8 cellular contexts compared by ENCODE assay signal in the genomic region with DNA sequence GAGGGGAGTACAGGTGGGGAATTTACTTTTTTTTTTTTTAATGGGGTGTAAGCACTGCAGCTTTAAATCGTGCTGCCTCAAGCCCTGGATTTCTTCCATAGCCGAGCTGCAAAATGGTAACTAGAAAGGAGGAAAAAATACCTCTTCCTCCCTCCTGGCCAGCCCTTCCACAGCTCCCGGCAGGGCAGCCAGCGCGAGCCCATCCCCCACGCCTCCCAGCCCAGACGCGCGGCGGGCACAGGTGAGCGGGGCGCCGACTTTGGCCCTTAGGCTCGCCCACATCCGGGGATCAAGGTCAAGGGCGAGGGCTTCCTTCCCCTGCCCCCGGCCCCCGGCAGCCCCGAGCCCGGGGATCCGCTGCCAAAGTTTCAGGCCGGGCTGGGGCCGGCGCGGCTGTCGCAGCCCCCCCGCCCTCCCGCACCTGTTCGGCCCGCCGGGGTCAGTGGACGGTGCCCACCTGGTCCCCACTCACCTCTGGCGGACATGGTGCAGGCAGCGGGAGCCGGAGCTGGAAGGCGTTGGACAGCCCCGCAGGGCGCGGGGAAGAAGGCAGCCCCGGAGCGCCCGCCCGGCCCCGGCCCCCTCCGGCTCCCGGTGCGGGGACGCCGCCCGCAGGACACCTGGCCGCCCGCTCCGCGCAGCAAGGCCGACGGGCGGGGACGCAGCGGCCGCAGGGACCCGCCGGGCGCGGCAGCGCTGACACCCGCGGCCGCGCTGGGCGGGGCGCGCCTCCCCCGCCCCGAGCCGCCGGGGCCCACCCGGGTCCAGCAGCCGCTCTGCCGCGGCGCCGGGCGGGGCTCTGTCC. TPM values are rescaled to one million over a fixed set of nuclear protein-coding genes. Genes with fewer than 3 reads are reported as not detected.
DNase-seq lines count a peak whose midpoint lies in the region; ATAC-seq and TF ChIP-seq lines count a peak whose summit lies in the region.

No MANE protein-coding gene starts in this region.

- H3K9me3 ChIP-seq in neuron (ENCODE audit: low read length): no peaks in the 10 kb centered on the region

- no peak overlapping the region for H2AFZ ChIP-seq in neuron (ENCODE audit: low read depth, low read length)

- no peaks in the 10 kb centered on the region for H3K36me3 ChIP-seq in neuron (ENCODE audit: insufficient read depth, low read length)

- POLR2A ChIA-PET in AG04449 (lab: Yijun Ruan, JAX): interaction anchor here (0.7 kb wide), 2 partner anchors 55 to 137 kb away, joined by 3 to 5 read pairs; no protein-coding TSS in a partner anchor

- CTCF ChIA-PET in AG04449 (lab: Yijun Ruan, JAX): interaction anchor here (0.8 to 4.1 kb wide), 5 partner anchors 18 to 464 kb away, joined by 3 to 14 read pairs (median 4); partner anchors contain the start of gene FHIP2A

- DNase-seq in AG04449 (ENCODE audit: low read depth, low spot score): no peak
- peak; percentile 9 for DNase-seq in activated CD4-positive, alpha-beta T cell treated with anti-CD3 and anti-CD28 coated beads, Interleukin-2, amount 50 U/mL, for 1 hour
- no peak for DNase-seq in fibroblast of villous mesenchyme (ENCODE audit: low read depth)
- DNase-seq in GF-D8 (lab: John Stamatoyannopoulos, UW): no peak
- no peak for DNase-seq in effector CD8-positive, alpha-beta T cell (lab: John Stamatoyannopoulos, UW)

- peaks cover 8% of the 10 kb centered on the region for H3K4me1 ChIP-seq in neuron (ENCODE audit: insufficient read depth, low read length)

- ATAC-seq in GM19351 (IDR thresholded peaks at IDR 0.05; ENCODE audit: unreplicated experiment) (peak; percentile 47), GM19467 (IDR thresholded peaks at IDR 0.05; ENCODE audit: unreplicated experiment) (no peak)

- TF ChIP-seq CTCF in AG04449 (IDR thresholded peaks at IDR 0.05; ENCODE audit: insufficient read depth, low read length, missing control alignments): no peak
- no peak for TF ChIP-seq CTCF in fibroblast of villous mesenchyme (IDR thresholded peaks at IDR 0.05; ENCODE audit: insufficient read depth, low read depth, low read length)

- peak overlapping the region; percentile 63 for H3K4me3 ChIP-seq in AG04449 (ENCODE audit: low read depth, low read length)
- H3K4me3 ChIP-seq in fibroblast of villous mesenchyme (ENCODE audit: low read depth, low read length): peak overlapping the region; percentile 57
- peak overlapping the region; percentile 38 for H3K4me3 ChIP-seq in neuron (ENCODE audit: low read length)

- peaks cover 42% of the 10 kb centered on the region for H3K27me3 ChIP-seq in neuron (ENCODE audit: insufficient read depth, low read length)

RNA-seq across cellular contexts. Expression of gene FHIP2A, which starts 53.8 kb away (rescaled TPM):
- total RNA-seq in fibroblast of villous mesenchyme: 35.1 and 38.0 TPM in 2 replicates
